Comparison of ENCODE assay signal across 28 cellular contexts in genomic region chr3:184895350-184895749, GRCh38.
"Had no signal": no experiment of that assay in that cellular context is flagged by ENCODE, and none has a peak within 500 bp of the region (broad histone marks: within the 10 kb centered on the region; RNA-seq: fewer than 3 reads in every experiment).

No MANE protein-coding gene starts in this region.

- FAIRE-seq: colon, endometrium, endothelial cell of umbilical vein, frontal cortex had no signal

- H3K4me1 ChIP-seq: colonic mucosa, esophagus squamous epithelium, foreskin keratinocyte, heart left ventricle had no signal

- H3K27me3 ChIP-seq: colonic mucosa, dorsolateral prefrontal cortex, esophagus muscularis mucosa, esophagus squamous epithelium, foreskin keratinocyte, gastrocnemius medialis, gastroesophageal sphincter, heart left ventricle, heart right ventricle had no signal

- H3K36me3 ChIP-seq: colonic mucosa had no signal

- H3K4me3 ChIP-seq: colonic mucosa, coronary artery, dorsolateral prefrontal cortex, esophagus muscularis mucosa, esophagus squamous epithelium, gastrocnemius medialis, gastroesophageal sphincter, heart left ventricle, heart right ventricle had no signal

- ATAC-seq: effector memory CD8-positive, alpha-beta T cell; esophagus mucosa; foreskin keratinocyte; gastrocnemius medialis; gastroesophageal sphincter; heart left ventricle; heart right ventricle had no signal

- H3K9me3 ChIP-seq: colonic mucosa, esophagus muscularis mucosa, esophagus squamous epithelium, gastrocnemius medialis, gastroesophageal sphincter, heart left ventricle, heart right ventricle had no signal

- H3K27ac ChIP-seq: colonic mucosa, coronary artery, epithelial cell of prostate, esophagus muscularis mucosa, esophagus squamous epithelium, foreskin keratinocyte, gastrocnemius medialis, gastroesophageal sphincter, heart left ventricle, heart right ventricle had no signal

- DNase-seq: colonic mucosa; cortex of kidney; dermis blood vessel endothelial cell; dorsolateral prefrontal cortex; effector CD4-positive, alpha-beta T cell; effector CD8-positive, alpha-beta T cell; effector memory CD4-positive, alpha-beta T cell; effector memory CD8-positive, alpha-beta T cell; endodermal cell; erythroblast; esophagus squamous epithelium; foreskin fibroblast; foreskin keratinocyte; foreskin melanocyte; gastrocnemius medialis; glutamatergic neuron; head of caudate nucleus; heart left ventricle; heart right ventricle had no signal
